In genomic region chr10:43689955-43690771, GRCh38 we compare ENCODE assay signal across 1 cellular context.
TF ChIP-seq lines count a peak whose summit lies in the region.

No MANE protein-coding gene starts in this region.

TF ChIP-seq in K562, 482 proteins besides CTCF, POLR2A, EP300 and RAD21 (continued from another document and continues in another):
- TF ChIP-seq HMG20B (CRISPR knock-in tag; IDR thresholded peaks at IDR 0.05) (no peak), CEBPG (CRISPR knock-in tag; IDR thresholded peaks at IDR 0.05) (no peak), CEBPG (tag; conservative IDR thresholded peaks at IDR 0.05 in 1 of 2, IDR thresholded peaks at IDR 0.05 in 1 of 2) (no peak), RCOR1 (IDR thresholded peaks at IDR 0.05; ENCODE audit: borderline replicate concordance in 1 of 2, low read depth in 2 of 2, low read length in 2 of 2) (no peak), RBM39 (optimal IDR thresholded peaks at IDR 0.05; ENCODE audit: low read depth, low read length) (no peak), DIDO1 (tag; IDR thresholded peaks at IDR 0.05; ENCODE audit: low read depth) (no peak), PTTG1 (tag; IDR thresholded peaks at IDR 0.05; ENCODE audit: low read depth) (no peak), NRF1 (conservative IDR thresholded peaks at IDR 0.05 in 1 of 2, IDR thresholded peaks at IDR 0.05 in 1 of 2) (peak; percentile 68 to 76), RREB1 (CRISPR knock-in tag; IDR thresholded peaks at IDR 0.05) (0 out of 2 replicates have a peak, but pooled peaks have one; percentile 24), TOE1 (IDR thresholded peaks at IDR 0.05; ENCODE audit: borderline replicate concordance) (no peak), TOE1 (CRISPR knock-in tag; IDR thresholded peaks at IDR 0.05; ENCODE audit: borderline replicate concordance, low read depth) (no peak), PHF20 (IDR thresholded peaks at IDR 0.05; ENCODE audit: partially characterized antibody) (no peak), YY1 (IDR thresholded peaks at IDR 0.05; ENCODE audit: borderline replicate concordance in 1 of 3, control insufficient read depth in 1 of 3, extremely low read depth in 1 of 3, insufficient read depth in 3 of 3, insufficient read length in 1 of 3, insufficient replicate concordance in 2 of 3, low read depth in 1 of 3, low read length in 2 of 3) (peak in 1 of 3 experiments; percentile 39), FUS (optimal IDR thresholded peaks at IDR 0.05; ENCODE audit: low read depth, low read length) (no peak), CTCFL (IDR thresholded peaks at IDR 0.05; ENCODE audit: borderline replicate concordance, insufficient read depth, low read depth, low read length, poor library complexity, severe bottlenecking) (peak; percentile 81), ATF3 (IDR thresholded peaks at IDR 0.05) (no peak), ATF3 (CRISPR knock-in tag; conservative IDR thresholded peaks at IDR 0.05) (no peak), KLF6 (CRISPR knock-in tag; IDR thresholded peaks at IDR 0.05; ENCODE audit: borderline replicate concordance) (no peak), ZSCAN29 (IDR thresholded peaks at IDR 0.05) (no peak), FOXK2 (conservative IDR thresholded peaks at IDR 0.05 in 1 of 2, IDR thresholded peaks at IDR 0.05 in 1 of 2; ENCODE audit: low read depth in 2 of 2) (no peak), TBL1XR1 (IDR thresholded peaks at IDR 0.05; ENCODE audit: low read length in 2 of 2) (no peak), TCF3 (CRISPR knock-in tag; IDR thresholded peaks at IDR 0.05) (no peak), TGIF2 (CRISPR knock-in tag; IDR thresholded peaks at IDR 0.05) (no peak), USF1 (CRISPR knock-in tag; IDR thresholded peaks at IDR 0.05) (no peak), RNF2 (IDR thresholded peaks at IDR 0.05) (0 out of 2 replicates have a peak, but pooled peaks have one; percentile 12), ZKSCAN3 (CRISPR knock-in tag; IDR thresholded peaks at IDR 0.05) (no peak), ZMIZ1 (IDR thresholded peaks at IDR 0.05; ENCODE audit: low read depth in 2 of 2, low read length in 2 of 2) (no peak), ZC3H8 (IDR thresholded peaks at IDR 0.05) (no peak), E4F1 (CRISPR knock-in tag; IDR thresholded peaks at IDR 0.05; ENCODE audit: borderline replicate concordance) (no peak), ZBTB17 (CRISPR knock-in tag; IDR thresholded peaks at IDR 0.05) (no peak), ARID2 (IDR thresholded peaks at IDR 0.05) (no peak; the same call in 1 of the 2 replicates), ARID1B (IDR thresholded peaks at IDR 0.05) (no peak), HCFC1 (IDR thresholded peaks at IDR 0.05; ENCODE audit: low read depth, low read length) (no peak), FIP1L1 (IDR thresholded peaks at IDR 0.05; ENCODE audit: low read depth, low read length, poor library complexity, severe bottlenecking) (peak; percentile 58), ZNF695 (CRISPR knock-in tag; IDR thresholded peaks at IDR 0.05) (no peak), ARID3A (IDR thresholded peaks at IDR 0.05; ENCODE audit: borderline replicate concordance, low read depth, low read length) (no peak), ZNF282 (CRISPR knock-in tag; IDR thresholded peaks at IDR 0.05) (no peak), SRSF1 (IDR thresholded peaks at IDR 0.05; ENCODE audit: low read depth, low read length) (no peak), CHCHD3 (CRISPR knock-in tag; IDR thresholded peaks at IDR 0.05) (no peak), ESRRA (IDR thresholded peaks at IDR 0.05; ENCODE audit: borderline replicate concordance, low read depth) (no peak), MAFF (IDR thresholded peaks at IDR 0.05; ENCODE audit: low read length) (no peak)
